In genomic region chr6:45923831-45924391, GRCh38 we compare ENCODE assay signal across 8 cellular contexts.
A peak's percentile ranks its signal among the peaks of the same experiment; 100 is the strongest.
DNase-seq lines count a peak whose midpoint lies in the region; ATAC-seq and TF ChIP-seq lines count a peak whose summit lies in the region.

No MANE protein-coding gene starts in this region.

- ATAC-seq in HG03378 (IDR thresholded peaks at IDR 0.05; ENCODE audit: unreplicated experiment): peak; percentile 68

- DNase-seq in activated CD4-positive, alpha-beta T cell treated with anti-CD3 and anti-CD28 coated beads for 48 hours: peak; percentile 79
- no peak for DNase-seq in activated CD4-positive, alpha-beta T cell treated with anti-CD3 and anti-CD28 coated beads, Interleukin-2, amount 50 U/mL, for 1 hour
- DNase-seq in astrocyte of the spinal cord (ENCODE audit: low read depth, low spot score) (peak; percentile 54), UCSD-AML1 (lab: John Stamatoyannopoulos, UW; ENCODE audit: unreplicated experiment) (no peak), NCI-H1092 treated with DMSO at 0.1 percent for 48 hours (lab: John Stamatoyannopoulos, UW) (no peak), NCI-H446 (lab: John Stamatoyannopoulos, UW) (no peak)
- DNase-seq in stimulated activated CD8-positive, alpha-beta memory T cell treated with anti-CD3 and anti-CD28 coated beads, Interleukin-7, amount 100 ng/mL, for 48 hours (ENCODE audit: extremely low read depth in 1 of 2, low read depth in 1 of 2): peak; percentile 33 to 76

- TF ChIP-seq CTCF in astrocyte of the spinal cord (IDR thresholded peaks at IDR 0.05; ENCODE audit: low read depth, low read length): no peak

- in situ Hi-C loops in astrocyte of the spinal cord (cut with HindIII; ENCODE audit: low sequenced_read_pairs): no loop called here

- no peak overlapping the region for H3K4me3 ChIP-seq in astrocyte of the spinal cord (ENCODE audit: low read depth, low read length)

Comparison
In these comparisons a context has a peak if more than half of its experiments do, and no peak if none do; other contexts are left out.
1. DNase-seq: peak in activated CD4-positive, alpha-beta T cell treated with anti-CD3 and anti-CD28 coated beads for 48 hours (single experiment), astrocyte of the spinal cord (single experiment) and stimulated activated CD8-positive, alpha-beta memory T cell treated with anti-CD3 and anti-CD28 coated beads, Interleukin-7, amount 100 ng/mL, for 48 hours (2 of 2); none in activated CD4-positive, alpha-beta T cell treated with anti-CD3 and anti-CD28 coated beads, Interleukin-2, amount 50 U/mL, for 1 hour (single experiment), UCSD-AML1 (single experiment), NCI-H1092 treated with DMSO at 0.1 percent for 48 hours (single experiment) and NCI-H446 (0 of 2).